28 cellular contexts compared by ENCODE assay signal in genomic region chr22:45541580-45541979, GRCh38. TPM values are rescaled to one million over a fixed set of nuclear protein-coding genes. Genes with fewer than 3 reads are reported as not detected.
"Had no signal": no experiment of that assay in that cellular context is flagged by ENCODE, and none has a peak within 500 bp of the region (broad histone marks: within the 10 kb centered on the region; RNA-seq: fewer than 3 reads in every experiment).

No MANE protein-coding gene starts in this region.

- H3K4me3 Mint-ChIP-seq: activated CD4-positive, alpha-beta memory T cell treated with anti-CD3 and anti-CD28 coated beads for 36 hours; activated CD4-positive, alpha-beta T cell treated with anti-CD3 and anti-CD28 coated beads, Interleukin-2, amount 10 ng/mL, durations not matched to agents 24 days and 14 days; natural killer cell treated with Interleukin-12 subunit alpha and Interleukin-12 subunit beta and Interleukin-15 and Interleukin-18, amount 100 ng/mL, for 72 hours; stimulated activated memory B cell treated with anti-CD40 and anti-IgM and Interleukin-4, amounts not matched to agents 10 μg/mL and 1 μg/mL and 100 μg/mL, for 72 hours; stimulated activated naive CD8-positive, alpha-beta T cell treated with anti-CD3 and anti-CD28 coated beads, Interleukin-15, amount 100 ng/mL, for 72 hours had no signal

- H3K4me1 Mint-ChIP-seq: activated CD4-positive, alpha-beta T cell treated with anti-CD3 and anti-CD28 coated beads, Interleukin-2, amount 10 ng/mL, durations not matched to agents 24 days and 14 days had no signal

- H3K9me3 Mint-ChIP-seq: activated CD4-positive, alpha-beta memory T cell treated with anti-CD3 and anti-CD28 coated beads for 36 hours; activated CD4-positive, alpha-beta T cell treated with anti-CD3 and anti-CD28 coated beads, Interleukin-2, amount 10 ng/mL, durations not matched to agents 24 days and 14 days; natural killer cell treated with Interleukin-12 subunit alpha and Interleukin-12 subunit beta and Interleukin-15 and Interleukin-18, amount 100 ng/mL, for 72 hours; stimulated activated memory B cell treated with anti-CD40 and anti-IgM and Interleukin-4, amounts not matched to agents 10 μg/mL and 1 μg/mL and 100 μg/mL, for 72 hours; stimulated activated naive CD8-positive, alpha-beta T cell treated with anti-CD3 and anti-CD28 coated beads, Interleukin-15, amount 100 ng/mL, for 72 hours had no signal

- H3K27me3 ChIP-seq: esophagus muscularis mucosa, ovary, sigmoid colon, upper lobe of left lung had no signal

- H3K4me3 ChIP-seq: esophagus muscularis mucosa, heart right ventricle, lower lobe of right lung, mucosa of descending colon, ovary, prostate gland, sigmoid colon, upper lobe of left lung had no signal

- H3K36me3 ChIP-seq: lower lobe of right lung, neutrophil, ovary, prostate gland had no signal

- H3K27ac ChIP-seq: esophagus muscularis mucosa, heart right ventricle, lower lobe of right lung, neutrophil, ovary, prostate gland, sigmoid colon had no signal

- H3K36me3 Mint-ChIP-seq: activated CD4-positive, alpha-beta memory T cell treated with anti-CD3 and anti-CD28 coated beads for 36 hours; natural killer cell treated with Interleukin-12 subunit alpha and Interleukin-12 subunit beta and Interleukin-15 and Interleukin-18, amount 100 ng/mL, for 72 hours; stimulated activated memory B cell treated with anti-CD40 and anti-IgM and Interleukin-4, amounts not matched to agents 10 μg/mL and 1 μg/mL and 100 μg/mL, for 72 hours had no signal

- DNase-seq: activated CD4-positive, alpha-beta memory T cell treated with anti-CD3 and anti-CD28 coated beads for 36 hours; activated CD4-positive, alpha-beta T cell treated with anti-CD3 and anti-CD28 coated beads, Interleukin-2, amount 10 ng/mL, durations not matched to agents 24 days and 14 days; activated CD4-positive, CD25-positive, alpha-beta regulatory T cell treated with anti-CD3 and anti-CD28 coated beads, Interleukin-2, amount 50 U/mL, for 72 hours; activated CD8-positive, alpha-beta memory T cell treated with anti-CD3 and anti-CD28 coated beads, Interleukin-2, amount 50 U/mL, for 4 hours; activated gamma-delta T cell; activated naive CD4-positive, alpha-beta T cell treated with anti-CD3 and anti-CD28 coated beads, Interleukin-2, amount 50 U/mL, for 16 hours; activated T-cell treated with anti-CD3 and anti-CD28 coated beads, Interleukin-2, amount 50 U/mL, for 1 hour; amniotic stem cell; central memory CD4-positive, alpha-beta T cell; foreskin melanocyte; heart right ventricle; lower lobe of right lung; mucosa of descending colon; ovary; sigmoid colon; small intestine; stimulated activated CD4-positive, alpha-beta T cell treated with anti-CD3 and anti-CD28 coated beads, Interleukin-4, amount 100 ng/mL, for 24 hours; stimulated activated naive CD8-positive, alpha-beta T cell treated with anti-CD3 and anti-CD28 coated beads, Interleukin-15, amount 100 ng/mL, for 72 hours; substantia nigra; T-helper 2 cell had no signal

- ATAC-seq: heart right ventricle; lower lobe of right lung; mucosa of descending colon; natural killer cell treated with Interleukin-12 subunit alpha and Interleukin-12 subunit beta and Interleukin-15 and Interleukin-18, amount 100 ng/mL, for 72 hours; stimulated activated memory B cell treated with anti-CD40 and anti-IgM and Interleukin-4, amounts not matched to agents 10 μg/mL and 1 μg/mL and 100 μg/mL, for 72 hours; stimulated activated naive CD8-positive, alpha-beta T cell treated with anti-CD3 and anti-CD28 coated beads, Interleukin-15, amount 100 ng/mL, for 72 hours had no signal

- H3K27me3 Mint-ChIP-seq: activated CD4-positive, alpha-beta memory T cell treated with anti-CD3 and anti-CD28 coated beads for 36 hours; activated CD4-positive, alpha-beta T cell treated with anti-CD3 and anti-CD28 coated beads, Interleukin-2, amount 10 ng/mL, durations not matched to agents 24 days and 14 days had no signal

- H3K9me3 ChIP-seq: esophagus muscularis mucosa, heart right ventricle, lower lobe of right lung, mucosa of descending colon, neutrophil, ovary, prostate gland, sigmoid colon, upper lobe of left lung had no signal

- H3K4me1 ChIP-seq: prostate gland had no signal

- FAIRE-seq: astrocyte, small intestine had no signal

- H3K27ac Mint-ChIP-seq: activated CD4-positive, alpha-beta memory T cell treated with anti-CD3 and anti-CD28 coated beads for 36 hours; activated CD4-positive, alpha-beta T cell treated with anti-CD3 and anti-CD28 coated beads, Interleukin-2, amount 10 ng/mL, durations not matched to agents 24 days and 14 days; natural killer cell treated with Interleukin-12 subunit alpha and Interleukin-12 subunit beta and Interleukin-15 and Interleukin-18, amount 100 ng/mL, for 72 hours; stimulated activated memory B cell treated with anti-CD40 and anti-IgM and Interleukin-4, amounts not matched to agents 10 μg/mL and 1 μg/mL and 100 μg/mL, for 72 hours; stimulated activated naive CD8-positive, alpha-beta T cell treated with anti-CD3 and anti-CD28 coated beads, Interleukin-15, amount 100 ng/mL, for 72 hours had no signal

RNA-seq across cellular contexts. Expression of gene FBLN1, which starts 38.9 kb away (rescaled TPM):
- total RNA-seq: activated CD4-positive, alpha-beta memory T cell treated with anti-CD3 and anti-CD28 coated beads for 36 hours; activated CD4-positive, alpha-beta T cell treated with anti-CD3 and anti-CD28 coated beads, Interleukin-2, amount 10 ng/mL, durations not matched to agents 24 days and 14 days; activated CD8-positive, alpha-beta memory T cell treated with anti-CD3 and anti-CD28 coated beads for 36 hours; natural killer cell treated with Interleukin-12 subunit alpha and Interleukin-12 subunit beta and Interleukin-15 and Interleukin-18, amount 100 ng/mL, for 72 hours had no signal
